12 cellular contexts compared by ENCODE assay signal in genomic region chr2:173353556-173353955, GRCh38. TPM values are rescaled to one million over a fixed set of nuclear protein-coding genes. Genes with fewer than 3 reads are reported as not detected.
DNase-seq lines count a peak whose midpoint lies in the region; ATAC-seq and TF ChIP-seq lines count a peak whose summit lies in the region.
"Had no signal": no experiment of that assay in that cellular context is flagged by ENCODE, and none has a peak within 500 bp of the region (broad histone marks: within the 10 kb centered on the region; RNA-seq: fewer than 3 reads in every experiment).

No MANE protein-coding gene starts in this region.

- H3K27me3 Mint-ChIP-seq in IgD-negative memory B cell: peaks cover 30% of the 10 kb centered on the region

- no peaks in the 10 kb centered on the region; the same call in 1 of the 2 replicates for H3K9me3 ChIP-seq in ES-I3 (ENCODE audit: control insufficient read depth, insufficient read depth, low read length)
- H3K9me3 ChIP-seq in WERI-Rb-1 (ENCODE audit: severe bottlenecking): no peaks in the 10 kb centered on the region
- H3K9me3 ChIP-seq in mesodermal cell (ENCODE audit: control insufficient read depth, low read length): peaks cover 3% of the 10 kb centered on the region
- H3K9me3 ChIP-seq: ascending aorta, tibial artery had no signal

- H3K36me3 ChIP-seq in ES-I3 (ENCODE audit: insufficient read depth, low read length) (no peaks in the 10 kb centered on the region), WERI-Rb-1 (peaks cover 9% of the 10 kb centered on the region), mesodermal cell (ENCODE audit: control insufficient read depth, insufficient read depth, low read length) (peaks cover 9% of the 10 kb centered on the region)
- H3K36me3 ChIP-seq: ascending aorta, tibial artery had no signal

- peaks cover 0 to 3% (median 0%) of the 10 kb centered on the region in 3 donors for H3K9me3 Mint-ChIP-seq in IgD-negative memory B cell

- H3K27ac ChIP-seq in WERI-Rb-1 (peak overlapping the region; percentile 100), mesodermal cell (ENCODE audit: low read depth, low read length, severe bottlenecking) (no peak overlapping the region)
- H3K27ac ChIP-seq: ascending aorta, tibial artery had no signal

- peak overlapping the region; percentile 80 for H3K9ac ChIP-seq in ES-I3 (ENCODE audit: low read depth, low read length)

- H3K4me1 Mint-ChIP-seq in IgD-negative memory B cell: peaks cover 7 to 23% (median 11%) of the 10 kb centered on the region in 3 donors

- TF ChIP-seq CTCF in WERI-Rb-1 (IDR thresholded peaks at IDR 0.05; ENCODE audit: low read depth, low read length): no peak

- peak overlapping the region in 1 of 3 donors; percentile 36 for H3K27ac Mint-ChIP-seq in IgD-negative memory B cell

- DNase-seq in WERI-Rb-1 (no peak), MV-4-11 (lab: John Stamatoyannopoulos, UW) (no peak), GM19238 (ENCODE audit: insufficient read length, low spot score) (no peak), NOMO-1 treated with dmso at 0.1 percent for 144 hours (lab: John Stamatoyannopoulos, UW; ENCODE audit: unreplicated experiment) (no peak)
- DNase-seq: NCI-H2029 treated with DMSO at 0.1 percent for 48 hours; stimulated activated CD4-positive, alpha-beta T cell treated with anti-CD3 and anti-CD28 coated beads, Interleukin-2, amount 100 ng/mL, for 48 hours; tibial artery had no signal

- peaks cover 2% of the 10 kb centered on the region for H3K36me3 Mint-ChIP-seq in IgD-negative memory B cell

- peak overlapping the region in 3 of 4 donors; percentile 65 to 96 (median 81) for H3K4me3 Mint-ChIP-seq in IgD-negative memory B cell

- no peaks in the 10 kb centered on the region for H3K27me3 ChIP-seq in WERI-Rb-1 (ENCODE audit: insufficient read depth, low read depth, severe bottlenecking)

- ATAC-seq in HG03175 (IDR thresholded peaks at IDR 0.05; ENCODE audit: unreplicated experiment): no peak

- H3K4me3 ChIP-seq in WERI-Rb-1 (ENCODE audit: low read depth, low read length) (peak overlapping the region; percentile 98; the same call in 1 of the 2 replicates), mesodermal cell (ENCODE audit: extremely low read depth, insufficient read depth, low read length, poor library complexity, severe bottlenecking) (peak overlapping the region; percentile 78)

- peaks cover 12% of the 10 kb centered on the region for H3K4me1 ChIP-seq in ES-I3 (ENCODE audit: insufficient read depth, low read length)
- peaks cover 5% of the 10 kb centered on the region for H3K4me1 ChIP-seq in mesodermal cell (ENCODE audit: control insufficient read depth, insufficient read depth, low read length, poor library complexity, severe bottlenecking)

- WGBS in mesodermal cell (ENCODE audit: insufficient coverage in 2 of 2), 2 experiments: 35% methylated on average over 2 of the region's 5 CpGs; no CpG with 5 or more reads in 1 of the 2 experiments

RNA-seq across cellular contexts. Expression of gene CDCA7, which starts 1.1 kb away (rescaled TPM):
- 4.3 TPM for polyA plus RNA-seq in IgD-negative memory B cell
- polyA plus RNA-seq in mesodermal cell (2013, experiment 1 of 2): 34.8 TPM
- polyA plus RNA-seq in mesodermal cell (2013, experiment 2 of 2): 35.3 TPM
